Comparison of ENCODE assay signal across 8 cellular contexts in the genomic region with DNA sequence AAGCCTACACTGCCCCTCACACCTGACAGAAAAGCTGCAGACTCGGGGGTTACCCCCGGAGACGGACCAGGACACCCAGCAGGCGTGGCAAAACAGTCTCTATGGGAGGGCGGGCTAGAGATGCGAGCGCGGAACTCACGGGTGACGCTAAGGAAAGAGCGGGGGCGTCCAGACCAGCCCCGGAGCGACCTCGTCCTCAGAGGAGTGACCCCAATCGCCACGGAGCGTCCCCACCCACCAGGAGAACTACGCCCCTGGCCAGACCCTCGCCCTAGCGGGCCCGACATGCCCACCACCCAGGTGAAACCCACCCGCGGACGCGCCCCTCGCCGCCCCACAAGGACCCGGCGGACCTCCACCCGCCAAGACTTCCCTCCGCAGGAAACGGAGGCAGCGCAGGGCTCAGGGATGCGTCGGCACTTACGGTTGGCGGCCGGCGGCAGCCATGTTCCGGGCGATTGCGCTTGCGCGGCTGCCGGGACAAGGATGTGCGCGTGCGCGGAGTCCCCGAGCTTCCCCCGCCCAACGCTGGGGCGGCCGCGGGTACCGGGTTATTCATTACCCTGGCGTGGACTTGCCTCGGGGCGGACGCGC. TPM values are rescaled to one million over a fixed set of nuclear protein-coding genes. Genes with fewer than 3 reads are reported as not detected.
DNase-seq lines count a peak whose midpoint lies in the region; ATAC-seq and TF ChIP-seq lines count a peak whose summit lies in the region.

A gene (minus strand): TSS at position 462 of the 594 bp plus-strand sequence. CDS start 21,286 bp downstream, outside the sequence.

- in situ Hi-C loops in GM13976 (cut with MboI; ENCODE audit: low sequenced_read_pairs, unreplicated experiment), result no loop called here

- DNase-seq in GM13976 (ENCODE audit: low spot score) (peak; percentile 94), NCI-H2196 (lab: John Stamatoyannopoulos, UW; ENCODE audit: unreplicated experiment) (peak; percentile 85), cerebellum (ENCODE audit: low spot score) (peak; percentile 93), kidney epithelial cell (ENCODE audit: low read depth) (peak; percentile 32), DMS153 (lab: John Stamatoyannopoulos, UW) (no peak)
- peak; percentile 89 for DNase-seq in activated CD4-positive, alpha-beta T cell treated with anti-CD3 and anti-CD28 coated beads for 1 hour
- peak; percentile 84 to 94 for DNase-seq in stimulated activated CD4-positive, alpha-beta T cell treated with anti-CD3 and anti-CD28 coated beads, Interleukin-15, amount 100 ng/mL, for 1 hour (ENCODE audit: low read depth in 1 of 2, low spot score in 1 of 2)

- H3K27me3 ChIP-seq in kidney epithelial cell (ENCODE audit: control insufficient read depth, insufficient read depth, low read length), result no peaks in the 10 kb centered on the region

- peak within 1 kb of the TSS; percentile 85 for H3K4me3 ChIP-seq in kidney epithelial cell (ENCODE audit: low read depth, low read length)

- peak; percentile 58 for ATAC-seq in HG02981 (IDR thresholded peaks at IDR 0.05; ENCODE audit: unreplicated experiment)

- TF ChIP-seq CTCF in GM13976 (IDR thresholded peaks at IDR 0.05; ENCODE audit: borderline replicate concordance, control extremely low read depth, extremely low read depth, insufficient read depth, missing control alignments) (no peak), kidney epithelial cell (IDR thresholded peaks at IDR 0.05; ENCODE audit: insufficient read depth, low read length, poor library complexity, severe bottlenecking) (no peak)

- no peaks in the 10 kb centered on the region for H3K36me3 ChIP-seq in kidney epithelial cell (ENCODE audit: control insufficient read depth, insufficient read depth, low read length)

RNA-seq across cellular contexts. Expression of the gene that starts here (rescaled TPM):
- total RNA-seq in cerebellum (21.9 TPM), kidney epithelial cell (5.7 and 10.5 TPM in 2 replicates)
